ENCODE assay signal across 13 cellular contexts in the genomic region with DNA sequence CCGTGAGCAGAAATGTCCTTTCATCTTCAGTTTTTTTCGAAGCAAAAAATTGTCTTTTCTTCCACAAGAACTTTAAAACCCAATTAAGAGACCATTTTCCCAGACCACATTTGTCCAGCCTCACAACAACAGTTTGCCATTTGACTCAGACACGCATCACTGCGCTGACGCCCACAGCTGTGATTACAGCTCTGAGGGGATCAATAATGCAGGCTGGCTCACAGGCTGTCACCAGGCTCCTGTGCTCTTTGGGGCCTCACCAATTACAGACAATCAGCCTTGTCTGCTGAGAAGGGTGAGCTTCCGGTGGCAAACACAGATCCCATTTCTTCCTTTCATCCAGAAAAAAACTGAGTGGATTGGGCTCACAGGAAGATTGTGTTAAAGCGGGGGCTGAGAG. TPM values are rescaled to one million over a fixed set of nuclear protein-coding genes. Genes with fewer than 3 reads are reported as not detected.
DNase-seq lines count a peak whose midpoint lies in the region; ATAC-seq and TF ChIP-seq lines count a peak whose summit lies in the region.
"Had no signal": no experiment of that assay in that cellular context is flagged by ENCODE, and none has a peak within 500 bp of the region (broad histone marks: within the 10 kb centered on the region; RNA-seq: fewer than 3 reads in every experiment).

No MANE protein-coding gene starts in this region.

- no peak for TF ChIP-seq POLR2A in upper lobe of left lung (IDR thresholded peaks at IDR 0.05)

- peak overlapping the region; percentile 72 for H2AFZ ChIP-seq in parathyroid adenoma

- H3K36me3 ChIP-seq in parathyroid adenoma (ENCODE audit: control insufficient read depth, insufficient read depth, low read length) (no peaks in the 10 kb centered on the region), upper lobe of left lung (no peaks in the 10 kb centered on the region)

- DNase-seq in NCI-H2107 treated with DMSO at 0.1 percent for 48 hours (lab: John Stamatoyannopoulos, UW; ENCODE audit: unreplicated experiment) = peak; percentile 94
- no peak for DNase-seq in NCI-H2107 (lab: John Stamatoyannopoulos, UW)
- DNase-seq in NCI-H2081 treated with DMSO at 0.1 percent for 48 hours (lab: John Stamatoyannopoulos, UW) = peak; percentile 95
- no peak for DNase-seq in upper lobe of left lung
- DNase-seq in NCI-H2029 treated with DMSO at 0.1 percent for 48 hours (lab: John Stamatoyannopoulos, UW) = no peak
- DNase-seq: activated naive CD4-positive, alpha-beta T cell treated with Interleukin-2 at 50 U/mL for 16 hours; effector CD8-positive, alpha-beta T cell; naive thymus-derived CD8-positive, alpha-beta T cell; transverse colon had no signal

- no peak for ATAC-seq in HG03135 (IDR thresholded peaks at IDR 0.05; ENCODE audit: unreplicated experiment)
- no peak for ATAC-seq in upper lobe of left lung (ENCODE audit: low FRiP score in 2 of 2)
- ATAC-seq: naive thymus-derived CD8-positive, alpha-beta T cell had no signal

- TF ChIP-seq EP300 in upper lobe of left lung (IDR thresholded peaks at IDR 0.05) = no peak

- no peak overlapping the region for H3K9ac ChIP-seq in parathyroid adenoma

- H3K79me2 ChIP-seq in parathyroid adenoma = no peaks in the 10 kb centered on the region

- no peak for TF ChIP-seq CTCF in parathyroid adenoma (IDR thresholded peaks at IDR 0.05)
- TF ChIP-seq CTCF in upper lobe of left lung (IDR thresholded peaks at IDR 0.05) = no peak

- H3K4me2 ChIP-seq in parathyroid adenoma (ENCODE audit: low read length) = no peak overlapping the region

- H3K4me3 ChIP-seq in parathyroid adenoma (ENCODE audit: low read depth, low read length) = no peak overlapping the region
- no peak overlapping the region for H3K4me3 ChIP-seq in upper lobe of left lung
- H3K4me3 ChIP-seq: transverse colon had no signal

- WGBS in upper lobe of left lung, 2 donors = 85 to 92% methylated on average over 7 of the region's 7 CpGs

- no peaks in the 10 kb centered on the region for H3K27me3 ChIP-seq in parathyroid adenoma (ENCODE audit: control insufficient read depth, insufficient read depth, low read length)
- no peaks in the 10 kb centered on the region for H3K27me3 ChIP-seq in upper lobe of left lung
- H3K27me3 ChIP-seq: transverse colon had no signal

- H3K9me3 ChIP-seq in parathyroid adenoma (ENCODE audit: control insufficient read depth, low read length) = no peaks in the 10 kb centered on the region
- H3K9me3 ChIP-seq in upper lobe of left lung = no peaks in the 10 kb centered on the region
- H3K9me3 ChIP-seq: transverse colon had no signal

- H3K4me1 ChIP-seq in parathyroid adenoma (peaks cover 15% of the 10 kb centered on the region), upper lobe of left lung (peaks cover 0 to 2% (median 0%) of the 10 kb centered on the region in 4 donors)

- H3K27ac ChIP-seq in angular gyrus (ENCODE audit: low read depth, low read length) (peak overlapping the region; percentile 24), parathyroid adenoma (peak overlapping the region; percentile 71), upper lobe of left lung (no peak overlapping the region)
- H3K27ac ChIP-seq: transverse colon had no signal

RNA-seq across cellular contexts. Expression of gene DDC, which starts 33.3 kb away (rescaled TPM):
- total RNA-seq in upper lobe of left lung = 1 to 10 TPM in 5 of 6 donors, not detected in 1; 1.2 to 2.0 (median 1.4) TPM
- total RNA-seq: A172; naive thymus-derived CD8-positive, alpha-beta T cell had no signal

Comparison
In these comparisons a context has a peak if more than half of its experiments do, and no peak if none do; other contexts are left out.
1. DNase-seq: peak in NCI-H2107 treated with DMSO at 0.1 percent for 48 hours (single experiment) and NCI-H2081 treated with DMSO at 0.1 percent for 48 hours (single experiment); none in NCI-H2107 (single experiment), upper lobe of left lung (0 of 2) and NCI-H2029 treated with DMSO at 0.1 percent for 48 hours (single experiment).
2. H3K27ac ChIP-seq: peak in angular gyrus (single experiment) and parathyroid adenoma (single experiment); none in upper lobe of left lung (0 of 4).